ENCODE assay signal across 8 cellular contexts in genomic region chr11:6746086-6746618, GRCh38. TPM values are rescaled to one million over a fixed set of nuclear protein-coding genes. Genes with fewer than 3 reads are reported as not detected.
DNase-seq lines count a peak whose midpoint lies in the region; ATAC-seq and TF ChIP-seq lines count a peak whose summit lies in the region.

No MANE protein-coding gene starts in this region.

- H4K8ac ChIP-seq in trophoblast cell (ENCODE audit: low read depth, low read length) = no peak overlapping the region

- no peak for TF ChIP-seq EP300 in suprapubic skin (IDR thresholded peaks at IDR 0.05)

- intact Hi-C loops in esophagus squamous epithelium (cut with DNase I) = no loop called here
- intact Hi-C loops in body of pancreas (cut with DNase I) = no loop called here

- H3K14ac ChIP-seq in trophoblast cell (ENCODE audit: low read length) = no peak overlapping the region

- H3K36me3 ChIP-seq in esophagus squamous epithelium = no peaks in the 10 kb centered on the region
- H3K36me3 ChIP-seq in suprapubic skin = no peaks in the 10 kb centered on the region
- H3K36me3 ChIP-seq in trophoblast cell (ENCODE audit: control insufficient read depth in 1 of 2, insufficient read depth in 2 of 2, low read length in 2 of 2) = no peaks in the 10 kb centered on the region
- no peaks in the 10 kb centered on the region for H3K36me3 ChIP-seq in body of pancreas (replicated peaks in 1 of 2; ENCODE audit: insufficient read depth in 1 of 2, low read depth in 2 of 2)

- peak overlapping the region; percentile 8 to 39 (median 30) for H3K4me3 ChIP-seq in esophagus squamous epithelium
- H3K4me3 ChIP-seq in suprapubic skin = peak overlapping the region; percentile 3
- no peak overlapping the region for H3K4me3 ChIP-seq in trophoblast cell (ENCODE audit: low read depth, low read length)
- no peak overlapping the region for H3K4me3 ChIP-seq in body of pancreas

- H3K4me2 ChIP-seq in trophoblast cell (ENCODE audit: low read length) = no peak overlapping the region

- ATAC-seq in GM18870 (IDR thresholded peaks at IDR 0.05; ENCODE audit: unreplicated experiment) (peak; percentile 83), HG02885 (IDR thresholded peaks at IDR 0.05; ENCODE audit: poor library complexity, unreplicated experiment) (peak; percentile 79), body of pancreas (no peak)

- H3K18ac ChIP-seq in trophoblast cell (ENCODE audit: low read length) = no peak overlapping the region

- H4K91ac ChIP-seq in trophoblast cell (ENCODE audit: low read depth, low read length) = no peak overlapping the region

- no peak overlapping the region for H2BK12ac ChIP-seq in trophoblast cell (ENCODE audit: low read length)

- no peak overlapping the region for H3K23ac ChIP-seq in trophoblast cell (ENCODE audit: low read length)

- H2AFZ ChIP-seq in trophoblast cell (ENCODE audit: insufficient read depth, low read length, poor library complexity) = no peak overlapping the region

- TF ChIP-seq POLR2A in esophagus squamous epithelium (IDR thresholded peaks at IDR 0.05) = peak in 2 of 4 donors; percentile 24 to 74
- TF ChIP-seq POLR2A in suprapubic skin (IDR thresholded peaks at IDR 0.05) = no peak
- no peak for TF ChIP-seq POLR2A in body of pancreas (IDR thresholded peaks at IDR 0.05)

- H4K12ac ChIP-seq in trophoblast cell (ENCODE audit: low read depth, low read length) = no peak overlapping the region

- no peak overlapping the region for H3K4ac ChIP-seq in trophoblast cell (ENCODE audit: low read depth, low read length)

- 25 to 35% methylated on average over 5 of the region's 5 CpGs for WGBS in esophagus squamous epithelium, 2 donors
- 50% methylated on average over 5 of the region's 5 CpGs for WGBS in suprapubic skin
- WGBS in trophoblast cell (ENCODE audit: extremely low coverage, insufficient coverage, insufficient read length) = no CpG with 5 or more reads among the region's 5 CpGs
- 60 to 67% methylated on average over 5 of the region's 5 CpGs for WGBS in body of pancreas, 2 donors

- H2BK120ac ChIP-seq in trophoblast cell (ENCODE audit: insufficient read depth, low read length, poor library complexity) = no peak overlapping the region

- H3K27me3 ChIP-seq in esophagus squamous epithelium (no peaks in the 10 kb centered on the region), suprapubic skin (no peaks in the 10 kb centered on the region), trophoblast cell (ENCODE audit: insufficient read depth, low read length) (no peaks in the 10 kb centered on the region), body of pancreas (no peaks in the 10 kb centered on the region)

- H3K79me1 ChIP-seq in trophoblast cell (ENCODE audit: low read length) = no peaks in the 10 kb centered on the region

- H2AK5ac ChIP-seq in trophoblast cell (ENCODE audit: low read length) = no peak overlapping the region

- H3K79me2 ChIP-seq in trophoblast cell (ENCODE audit: control insufficient read depth, insufficient read depth, low read length, poor library complexity) = no peaks in the 10 kb centered on the region

- TF ChIP-seq CTCF in esophagus squamous epithelium (IDR thresholded peaks at IDR 0.05) = no peak
- no peak for TF ChIP-seq CTCF in suprapubic skin (IDR thresholded peaks at IDR 0.05)
- TF ChIP-seq CTCF in body of pancreas (IDR thresholded peaks at IDR 0.05) = no peak

- H3K9me3 ChIP-seq in esophagus squamous epithelium (no peaks in the 10 kb centered on the region), suprapubic skin (no peaks in the 10 kb centered on the region), trophoblast cell (ENCODE audit: insufficient read depth, low read depth, low read length) (no peaks in the 10 kb centered on the region), body of pancreas (no peaks in the 10 kb centered on the region)

- no peak overlapping the region for H3K9ac ChIP-seq in trophoblast cell (ENCODE audit: low read length)

- peak overlapping the region; percentile 36 to 73 (median 62) for H3K27ac ChIP-seq in esophagus squamous epithelium
- no peak overlapping the region for H3K27ac ChIP-seq in suprapubic skin
- no peak overlapping the region for H3K27ac ChIP-seq in trophoblast cell (ENCODE audit: low read depth, low read length)
- H3K27ac ChIP-seq in body of pancreas = peak overlapping the region in 1 of 4 donors; percentile 54

- H3K4me1 ChIP-seq in esophagus squamous epithelium = no peaks in the 10 kb centered on the region
- H3K4me1 ChIP-seq in suprapubic skin = no peaks in the 10 kb centered on the region
- no peaks in the 10 kb centered on the region for H3K4me1 ChIP-seq in trophoblast cell (ENCODE audit: control insufficient read depth in 1 of 2, insufficient read depth in 2 of 2, low read length in 2 of 2)
- no peaks in the 10 kb centered on the region for H3K4me1 ChIP-seq in body of pancreas

- DNase-seq in UCSD-AML1 (lab: John Stamatoyannopoulos, UW; ENCODE audit: unreplicated experiment) (peak; percentile 21), esophagus squamous epithelium (lab: John Stamatoyannopoulos, UW) (no peak), suprapubic skin (ENCODE audit: low spot score in 2 of 2) (no peak), trophoblast cell (no peak), body of pancreas (no peak), mucosa of gallbladder (ENCODE audit: low spot score) (no peak)

- H2BK5ac ChIP-seq in trophoblast cell (ENCODE audit: low read depth, low read length, poor library complexity) = no peak overlapping the region

RNA-seq across cellular contexts. Expression of gene OR2AG2, which starts 25.6 kb away (rescaled TPM):
- total RNA-seq in esophagus squamous epithelium = under 1 TPM in 3 of 4 donors, not detected in 1; 0.08 to 0.76 (median 0.13) TPM
- total RNA-seq in suprapubic skin = under 1 TPM in 1 of 4 donors, not detected in 3; 0.24 TPM
- 0.10 and 0.16 TPM in 2 replicates for polyA plus RNA-seq in trophoblast cell (2013)
- total RNA-seq in body of pancreas = under 1 TPM; under 0.01 to 0.26 TPM
- not detected for total RNA-seq in mucosa of gallbladder

RNA-seq across cellular contexts. Expression of gene OR2AG1, which starts 36.7 kb away (rescaled TPM):
- total RNA-seq in esophagus squamous epithelium (not detected), suprapubic skin (not detected), body of pancreas (not detected), mucosa of gallbladder (not detected)
- polyA plus RNA-seq in trophoblast cell (2013) = not detected in 2 replicates

RNA-seq across cellular contexts. Expression of gene OR6A2, which starts 53.3 kb away (rescaled TPM):
- under 1 TPM in 3 of 4 donors, not detected in 1; 0.19 to 0.79 (median 0.38) TPM for total RNA-seq in esophagus squamous epithelium
- under 1 TPM in 1 of 4 donors, not detected in 3; 0.72 TPM for total RNA-seq in suprapubic skin
- polyA plus RNA-seq in trophoblast cell (2013) = not detected in 2 replicates
- 1 to 10 TPM; 1.0 to 2.3 TPM for total RNA-seq in body of pancreas
- 0.06 TPM for total RNA-seq in mucosa of gallbladder

Comparison
In these comparisons a context has a peak if more than half of its experiments do, and no peak if none do; other contexts are left out.
1. H3K27ac ChIP-seq: peak in esophagus squamous epithelium (4 of 4); none in suprapubic skin (single experiment) and trophoblast cell (single experiment).
2. H3K4me3 ChIP-seq: peak in esophagus squamous epithelium (4 of 4) and suprapubic skin (single experiment); none in trophoblast cell (single experiment) and body of pancreas (0 of 2).